In the genomic region with DNA sequence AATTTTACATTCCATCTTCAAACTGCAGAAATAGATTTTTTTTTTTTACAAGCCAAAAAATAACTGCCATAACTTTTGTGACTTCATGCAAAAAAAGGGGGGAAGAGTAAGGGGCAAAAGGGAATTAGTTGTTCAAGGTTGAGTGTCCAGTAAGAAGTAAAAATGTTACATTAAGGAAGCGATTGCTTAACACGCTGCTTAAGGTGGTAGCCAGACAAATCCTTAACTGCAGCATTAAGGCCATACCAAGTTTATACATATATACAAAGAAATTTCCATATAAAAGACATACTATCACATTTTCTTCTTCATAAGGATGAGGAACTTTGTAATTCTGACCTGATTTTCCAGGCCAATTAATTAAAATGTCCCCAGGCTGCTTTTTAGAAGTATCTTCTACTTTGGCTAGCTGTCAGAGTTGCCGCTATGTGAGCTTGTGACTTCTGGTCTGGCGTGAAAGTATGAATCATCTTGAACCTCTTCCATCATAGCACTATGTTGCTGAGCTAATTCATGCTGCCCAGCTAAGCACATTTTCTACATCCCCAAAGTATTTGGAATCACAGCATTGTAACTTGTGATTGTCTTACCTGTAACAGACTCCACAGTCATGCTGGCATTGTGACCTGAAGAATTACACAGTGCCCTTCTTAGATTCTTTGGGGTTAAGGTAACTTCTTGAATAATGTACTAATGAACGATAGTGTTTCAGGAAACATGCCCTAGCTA, we compare ENCODE assay signal across 15 cellular contexts. TPM values are rescaled to one million over a fixed set of nuclear protein-coding genes. Genes with fewer than 3 reads are reported as not detected.
DNase-seq lines count a peak whose midpoint lies in the region; ATAC-seq, FAIRE-seq and TF ChIP-seq lines count a peak whose summit lies in the region.
"Had no signal": no experiment of that assay in that cellular context is flagged by ENCODE, and none has a peak within 500 bp of the region (broad histone marks: within the 10 kb centered on the region; RNA-seq: fewer than 3 reads in every experiment).

No MANE protein-coding gene starts in this region.

- FAIRE-seq in bronchial epithelial cell (lab: Jason Lieb, UNC): no peak

- H3K36me3 Mint-ChIP-seq in natural killer cell: peaks cover 23% of the 10 kb centered on the region
- H3K36me3 Mint-ChIP-seq in natural killer cell treated with Interleukin-12 subunit alpha and Interleukin-12 subunit beta and Interleukin-15 and Interleukin-18, amount 100 ng/mL, for 72 hours: peaks cover 35% of the 10 kb centered on the region

- intact Hi-C loops in natural killer cell (cut with micrococcal nuclease): no loop called here
- intact Hi-C loops in left ventricle myocardium superior (cut with micrococcal nuclease): no loop called here
- intact Hi-C loops in transverse colon (cut with DNase I; ENCODE audit: low total_unique reads): no loop called here

- ATAC-seq in natural killer cell (no peak), left ventricle myocardium superior (peak; percentile 91), HG02885 (IDR thresholded peaks at IDR 0.05; ENCODE audit: poor library complexity, unreplicated experiment) (no peak)
- ATAC-seq in natural killer cell treated with Interleukin-12 subunit alpha and Interleukin-12 subunit beta and Interleukin-15 and Interleukin-18, amount 100 ng/mL, for 72 hours: no peak

- no peak overlapping the region for H3K4me3 ChIP-seq in bronchial epithelial cell (ENCODE audit: low read depth, low read length)
- H3K4me3 ChIP-seq in transverse colon: no peak overlapping the region
- H3K4me3 ChIP-seq: esophagus squamous epithelium had no signal

- peak overlapping the region; percentile 56 to 62 for H3K27ac Mint-ChIP-seq in natural killer cell
- no peak overlapping the region for H3K27ac Mint-ChIP-seq in natural killer cell treated with Interleukin-12 subunit alpha and Interleukin-12 subunit beta and Interleukin-15 and Interleukin-18, amount 100 ng/mL, for 72 hours
- H3K27ac Mint-ChIP-seq: activated CD4-positive, alpha-beta T cell treated with anti-CD3 and anti-CD28 coated beads, Interleukin-2, amount 10 ng/mL, durations not matched to agents 24 days and 14 days; T-helper 1 cell treated with Interleukin-12 subunit alpha and Interleukin-12 subunit beta and Interleukin-4 antibody, amounts not matched to agents 30 μg/mL and 1 μg/mL, for 36 hours had no signal

- H3K9me3 Mint-ChIP-seq in natural killer cell: no peaks in the 10 kb centered on the region
- no peaks in the 10 kb centered on the region for H3K9me3 Mint-ChIP-seq in natural killer cell treated with Interleukin-12 subunit alpha and Interleukin-12 subunit beta and Interleukin-15 and Interleukin-18, amount 100 ng/mL, for 72 hours
- H3K9me3 Mint-ChIP-seq: T-helper 1 cell treated with Interleukin-12 subunit alpha and Interleukin-12 subunit beta and Interleukin-4 antibody, amounts not matched to agents 30 μg/mL and 1 μg/mL, for 36 hours had no signal

- no peaks in the 10 kb centered on the region for H3K9me3 ChIP-seq in transverse colon
- H3K9me3 ChIP-seq: esophagus squamous epithelium had no signal

- H3K36me3 ChIP-seq in bronchial epithelial cell (ENCODE audit: control insufficient read depth, insufficient read depth, low read length): peaks cover 7% of the 10 kb centered on the region
- peaks cover 0 to 37% (median 4%) of the 10 kb centered on the region in 4 donors for H3K36me3 ChIP-seq in transverse colon

- H3K4me1 Mint-ChIP-seq in natural killer cell: peaks cover 8 to 25% of the 10 kb centered on the region in 2 donors
- peaks cover 11 to 15% of the 10 kb centered on the region in 2 donors for H3K4me1 Mint-ChIP-seq in natural killer cell treated with Interleukin-12 subunit alpha and Interleukin-12 subunit beta and Interleukin-15 and Interleukin-18, amount 100 ng/mL, for 72 hours (ENCODE audit: low read depth in 2 of 2)

- no peak for TF ChIP-seq EP300 in transverse colon (IDR thresholded peaks at IDR 0.05; ENCODE audit: low read depth)

- no peak for TF ChIP-seq POLR2A in transverse colon (IDR thresholded peaks at IDR 0.05)

- H3K4me1 ChIP-seq in transverse colon: peaks cover 0 to 8% (median 2%) of the 10 kb centered on the region in 4 donors

- H3K27me3 ChIP-seq in bronchial epithelial cell (ENCODE audit: control insufficient read depth, insufficient read depth, low read length) (no peaks in the 10 kb centered on the region), transverse colon (no peaks in the 10 kb centered on the region)
- H3K27me3 ChIP-seq: esophagus squamous epithelium had no signal

- TF ChIP-seq CTCF in natural killer cell (IDR thresholded peaks at IDR 0.05) (no peak), bronchial epithelial cell (IDR thresholded peaks at IDR 0.05; ENCODE audit: insufficient read depth, low read length, severe bottlenecking) (no peak), transverse colon (IDR thresholded peaks at IDR 0.05) (no peak)

- WGBS in transverse colon (ENCODE audit: low coverage in 1 of 2), 2 donors: 84 to 96% methylated on average over 5 of the region's 5 CpGs

- H3K4me3 Mint-ChIP-seq in natural killer cell: no peak overlapping the region
- H3K4me3 Mint-ChIP-seq in natural killer cell treated with Interleukin-12 subunit alpha and Interleukin-12 subunit beta and Interleukin-15 and Interleukin-18, amount 100 ng/mL, for 72 hours: no peak overlapping the region
- H3K4me3 Mint-ChIP-seq: activated CD4-positive, alpha-beta T cell treated with anti-CD3 and anti-CD28 coated beads, Interleukin-2, amount 10 ng/mL, durations not matched to agents 24 days and 14 days; T-helper 1 cell treated with Interleukin-12 subunit alpha and Interleukin-12 subunit beta and Interleukin-4 antibody, amounts not matched to agents 30 μg/mL and 1 μg/mL, for 36 hours had no signal

- in situ Hi-C loops in transverse colon (cut with MboI; ENCODE audit: low pct_ligation_motif_present in 1 of 4, low pct_unique_long_range_greater_than_20kb in 1 of 4, low sequenced_read_pairs in 3 of 4): no loop called here

- DNase-seq in natural killer cell (no peak), bronchial epithelial cell (ENCODE audit: low read depth) (peak; percentile 18), left ventricle myocardium superior (no peak), NCI-H774 (lab: John Stamatoyannopoulos, UW) (no peak), transverse colon (no peak)
- DNase-seq in natural killer cell treated with Interleukin-12 subunit alpha and Interleukin-12 subunit beta and Interleukin-15 and Interleukin-18, amount 100 ng/mL, for 72 hours (ENCODE audit: low spot score): no peak
- no peak for DNase-seq in activated CD4-positive, alpha-beta T cell treated with anti-CD3 and anti-CD28 coated beads for 1 hour
- DNase-seq: activated CD4-positive, alpha-beta T cell treated with anti-CD3 and anti-CD28 coated beads, Interleukin-2, amount 10 ng/mL, durations not matched to agents 24 days and 14 days; activated gamma-delta T cell; esophagus squamous epithelium; GF-D8; MM.1S; NCI-H2171 treated with DMSO at 0.1 percent for 48 hours had no signal

- H3K27me3 Mint-ChIP-seq in natural killer cell (ENCODE audit: low read depth in 2 of 2): no peaks in the 10 kb centered on the region
- no peaks in the 10 kb centered on the region for H3K27me3 Mint-ChIP-seq in natural killer cell treated with Interleukin-12 subunit alpha and Interleukin-12 subunit beta and Interleukin-15 and Interleukin-18, amount 100 ng/mL, for 72 hours
- H3K27me3 Mint-ChIP-seq: activated CD4-positive, alpha-beta T cell treated with anti-CD3 and anti-CD28 coated beads, Interleukin-2, amount 10 ng/mL, durations not matched to agents 24 days and 14 days had no signal

- no peak overlapping the region for H3K27ac ChIP-seq in transverse colon

RNA-seq across cellular contexts. Expression of gene G3BP1, which starts 40.0 kb away (rescaled TPM):
- total RNA-seq in natural killer cell: 100 to 1,000 TPM in 2 of 3 donors, 10 to 100 TPM in 1; 94.9 to 127 (median 121) TPM
- 100 to 1,000 TPM; 237 to 290 TPM for total RNA-seq in natural killer cell treated with Interleukin-12 subunit alpha and Interleukin-12 subunit beta and Interleukin-15 and Interleukin-18, amount 100 ng/mL, for 72 hours
- total RNA-seq in bronchial epithelial cell: 178 and 242 TPM in 2 replicates
- total RNA-seq in left ventricle myocardium superior: 125 TPM
- total RNA-seq in transverse colon: 10 to 100 TPM; 35.4 to 88.6 (median 66.7) TPM

RNA-seq across cellular contexts. Expression of gene ATOX1, which starts 53.3 kb away (rescaled TPM):
- total RNA-seq in natural killer cell: 10 to 100 TPM; 41.5 to 46.4 (median 46.2) TPM
- 10 to 100 TPM; 60.0 to 84.9 TPM for total RNA-seq in natural killer cell treated with Interleukin-12 subunit alpha and Interleukin-12 subunit beta and Interleukin-15 and Interleukin-18, amount 100 ng/mL, for 72 hours
- 26.9 and 61.4 TPM in 2 replicates for total RNA-seq in bronchial epithelial cell
- total RNA-seq in left ventricle myocardium superior: 63.2 TPM
- total RNA-seq in transverse colon: 10 to 100 TPM in 2 of 4 donors, 1 to 10 TPM in 2; 5.0 to 81.1 (median 31.7) TPM

Comparison
In these comparisons a context has a peak if more than half of its experiments do, and no peak if none do; other contexts are left out.
1. H3K27ac Mint-ChIP-seq: peak in natural killer cell (2 of 2); none in natural killer cell treated with Interleukin-12 subunit alpha and Interleukin-12 subunit beta and Interleukin-15 and Interleukin-18, amount 100 ng/mL, for 72 hours (0 of 2).